9 cellular contexts compared by ENCODE assay signal in the genomic region with DNA sequence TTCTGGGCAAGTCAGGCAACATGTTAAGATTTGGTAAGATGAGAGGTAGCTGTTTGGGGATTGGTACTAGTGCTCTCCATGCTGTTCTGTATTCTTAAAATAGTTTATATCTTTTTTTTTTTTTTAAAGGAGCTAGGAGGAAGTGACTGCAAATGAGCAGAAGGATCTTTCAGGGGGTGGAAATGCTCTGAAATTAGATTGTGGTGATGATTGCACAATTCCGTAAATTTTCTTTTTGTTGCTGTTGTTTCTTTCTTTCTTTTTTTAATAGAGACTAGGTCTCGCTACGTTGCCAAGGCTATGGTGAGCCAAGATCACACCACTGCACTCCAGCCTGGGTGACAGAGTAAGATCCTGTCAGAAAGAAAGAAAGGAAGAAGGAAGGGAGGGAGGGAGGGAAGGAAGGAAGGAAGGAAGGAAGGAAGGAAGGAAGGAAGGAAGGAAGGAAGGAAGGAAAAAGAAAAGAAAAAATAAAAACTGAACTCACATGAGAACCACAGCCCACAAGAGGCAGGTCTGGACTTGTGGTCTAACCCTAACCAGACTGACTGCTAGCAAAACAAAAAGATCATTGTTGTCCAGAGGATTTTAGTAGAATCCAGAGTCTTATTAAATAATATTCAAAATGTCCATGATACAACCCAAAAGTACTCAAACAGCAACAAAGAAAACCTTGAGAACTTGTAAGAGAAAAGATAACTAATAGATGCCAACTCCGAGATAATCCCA. TPM values are rescaled to one million over a fixed set of nuclear protein-coding genes. Genes with fewer than 3 reads are reported as not detected.
DNase-seq lines count a peak whose midpoint lies in the region; ATAC-seq, FAIRE-seq and TF ChIP-seq lines count a peak whose summit lies in the region.
"Had no signal": no experiment of that assay in that cellular context is flagged by ENCODE, and none has a peak within 500 bp of the region (broad histone marks: within the 10 kb centered on the region; RNA-seq: fewer than 3 reads in every experiment).

No MANE protein-coding gene starts in this region.

- H3K9me3 Mint-ChIP-seq in central memory CD8-positive, alpha-beta T cell, result no peaks in the 10 kb centered on the region

- H3K4me3 Mint-ChIP-seq in central memory CD8-positive, alpha-beta T cell, result peak overlapping the region; percentile 93

- FAIRE-seq in GM19239 (lab: Jason Lieb, UNC), result no peak

- H3K27ac Mint-ChIP-seq in central memory CD8-positive, alpha-beta T cell (ENCODE audit: low read depth), result peak overlapping the region; percentile 24

- peaks cover 43% of the 10 kb centered on the region for H3K4me1 ChIP-seq in RWPE2 (ENCODE audit: insufficient read depth, poor library complexity, severe bottlenecking)

- H3K9me3 ChIP-seq in RWPE2 (ENCODE audit: severe bottlenecking), result no peaks in the 10 kb centered on the region

- DNase-seq in GF-D8 (lab: John Stamatoyannopoulos, UW) (peak; percentile 55), RWPE2 (ENCODE audit: low spot score) (no peak), renal cortical epithelial cell (ENCODE audit: low read depth) (peak; percentile 81), GM19239 (ENCODE audit: insufficient read length, low spot score) (no peak), GM10266 (ENCODE audit: extremely low spot score) (no peak), NCI-H187 (lab: John Stamatoyannopoulos, UW) (no peak)
- DNase-seq in central memory CD8-positive, alpha-beta T cell (ENCODE audit: low spot score in 2 of 2), result no peak
- DNase-seq: NCI-H2107 had no signal

- no peaks in the 10 kb centered on the region for H3K36me3 ChIP-seq in RWPE2 (ENCODE audit: low read depth)

- no peak for TF ChIP-seq CTCF in RWPE2 (IDR thresholded peaks at IDR 0.05; ENCODE audit: poor library complexity, severe bottlenecking)
- no peak for TF ChIP-seq CTCF in GM10266 (IDR thresholded peaks at IDR 0.05; ENCODE audit: control insufficient read depth, insufficient read depth, low read depth, missing control alignments)

- H3K27ac ChIP-seq in RWPE2 (ENCODE audit: poor library complexity, severe bottlenecking), result peak overlapping the region; percentile 93

- ATAC-seq in RWPE2 (ENCODE audit: low read depth), result no peak
- ATAC-seq in central memory CD8-positive, alpha-beta T cell (replicated peaks; ENCODE audit: extremely low read depth, poor library complexity, severe bottlenecking), result no peak
- no peak for ATAC-seq in GM21515 (IDR thresholded peaks at IDR 0.05; ENCODE audit: unreplicated experiment)

- H3K27me3 Mint-ChIP-seq in central memory CD8-positive, alpha-beta T cell, result no peaks in the 10 kb centered on the region

- no peaks in the 10 kb centered on the region for H3K27me3 ChIP-seq in RWPE2 (ENCODE audit: insufficient read depth, poor library complexity, severe bottlenecking)

- H3K36me3 Mint-ChIP-seq in central memory CD8-positive, alpha-beta T cell (ENCODE audit: insufficient read depth), result peaks cover 9% of the 10 kb centered on the region

- H3K4me1 Mint-ChIP-seq in central memory CD8-positive, alpha-beta T cell, result peaks cover 93% of the 10 kb centered on the region

- H3K4me3 ChIP-seq in RWPE2 (ENCODE audit: severe bottlenecking), result no peak overlapping the region

RNA-seq across cellular contexts. Expression of a gene that starts 4.5 kb away (rescaled TPM):
- total RNA-seq in renal cortical epithelial cell, result 6.1 and 8.8 TPM in 2 replicates

RNA-seq across cellular contexts. Expression of a gene that starts 14.6 kb away (rescaled TPM):
- total RNA-seq in renal cortical epithelial cell, result 23.0 and 24.1 TPM in 2 replicates

RNA-seq across cellular contexts. Expression of a gene that starts 51.7 kb away (rescaled TPM):
- total RNA-seq in renal cortical epithelial cell, result 617 and 707 TPM in 2 replicates

Comparison
In these comparisons a context has a peak if more than half of its experiments do, and no peak if none do; other contexts are left out.
1. DNase-seq: peak in GF-D8 (single experiment) and renal cortical epithelial cell (single experiment); none in RWPE2 (single experiment), central memory CD8-positive, alpha-beta T cell (0 of 2), GM19239 (single experiment), GM10266 (single experiment) and NCI-H187 (0 of 2).